Comparison of ENCODE assay signal across 29 cellular contexts in genomic region chr15:71809346-71809745, GRCh38. TPM values are rescaled to one million over a fixed set of nuclear protein-coding genes. Genes with fewer than 3 reads are reported as not detected.
"Had no signal": no experiment of that assay in that cellular context is flagged by ENCODE, and none has a peak within 500 bp of the region (broad histone marks: within the 10 kb centered on the region; RNA-seq: fewer than 3 reads in every experiment).

No MANE protein-coding gene starts in this region.

- H3K9me3 ChIP-seq: body of pancreas, breast epithelium had no signal

- H3K4me3 ChIP-seq: body of pancreas, breast epithelium, SK-N-MC had no signal

- DNase-seq: activated CD4-positive, alpha-beta T cell treated with anti-CD3 and anti-CD28 coated beads, Interleukin-2, amount 10 ng/mL, durations not matched to agents 24 days and 14 days; activated CD4-positive, alpha-beta T cell treated with anti-CD3 and anti-CD28 coated beads, Interleukin-2, amount 50 U/mL, for 4 hours; activated CD8-positive, alpha-beta T cell treated with anti-CD3 and anti-CD28 coated beads for 36 hours; activated gamma-delta T cell; activated naive CD4-positive, alpha-beta T cell treated with Interleukin-2 at 50 U/mL for 16 hours; activated naive CD8-positive, alpha-beta T cell treated with anti-CD3 and anti-CD28 coated beads, Interleukin-2, amount 10 ng/mL, durations not matched to agents 7 days and 5 days; activated T-cell treated with anti-CD3 and anti-CD28 coated beads, Interleukin-2, amount 50 U/mL, for 1 hour; activated T-cell treated with anti-CD3 and anti-CD28 coated beads, Interleukin-2, amount 50 U/mL, for 72 hours; amygdala; body of pancreas; Karpas-422; NCI-H1105; NCI-H1417 treated with DMSO at 0.1 percent for 48 hours; NCI-H187 treated with DMSO at 0.1 percent for 48 hours; NCI-H2081; NCI-H2171 treated with DMSO at 0.1 percent for 48 hours; NCI-H2227 treated with DMSO at 0.1 percent for 48 hours; NCI-H446; NK-92 treated with Interleukin-12 subunit alpha and Interleukin-12 subunit beta, amount 100 ng/mL, for 24 hours; OCI-M1; Right ventricle myocardium superior had no signal

- H3K27ac ChIP-seq: body of pancreas, breast epithelium, SK-N-MC had no signal

- ATAC-seq: activated CD8-positive, alpha-beta T cell treated with anti-CD3 and anti-CD28 coated beads for 36 hours; activated T-cell treated with anti-CD3 and anti-CD28 coated beads, Interleukin-2, amount 50 U/mL, for 72 hours; activated T-helper 17 cell treated with anti-CD3 and anti-CD28 coated beads, Interleukin-2, amount 50 U/mL, for 72 hours; body of pancreas had no signal

- H3K4me1 ChIP-seq: breast epithelium had no signal

- H3K27me3 ChIP-seq: body of pancreas, breast epithelium had no signal

- FAIRE-seq: astrocyte, TTC549 had no signal

- H3K36me3 ChIP-seq: breast epithelium had no signal

RNA-seq across cellular contexts. Expression of gene NR2E3, which starts 1.0 kb away (rescaled TPM):
- total RNA-seq: activated CD4-positive, alpha-beta T cell treated with anti-CD3 and anti-CD28 coated beads, Interleukin-2, amount 10 ng/mL, durations not matched to agents 24 days and 14 days; activated CD8-positive, alpha-beta memory T cell treated with anti-CD3 and anti-CD28 coated beads for 36 hours; activated CD8-positive, alpha-beta T cell treated with anti-CD3 and anti-CD28 coated beads for 36 hours; activated naive CD8-positive, alpha-beta T cell treated with anti-CD3 and anti-CD28 coated beads, Interleukin-2, amount 10 ng/mL, durations not matched to agents 7 days and 5 days; activated T-cell treated with anti-CD3 and anti-CD28 coated beads, Interleukin-2, amount 50 U/mL, for 72 hours; activated T-helper 17 cell treated with anti-CD3 and anti-CD28 coated beads, Interleukin-2, amount 50 U/mL, for 72 hours; astrocyte; cardiac septum; T-helper 1 cell treated with Interleukin-12 subunit alpha and Interleukin-12 subunit beta and Interleukin-4 antibody, amounts not matched to agents 30 ng/mL and 1 ng/mL, for 36 hours had no signal
